Comparison of ENCODE assay signal across 8 cellular contexts in genomic region chr12:113591480-113591971, GRCh38.
A peak's percentile ranks its signal among the peaks of the same experiment; 100 is the strongest.
DNase-seq lines count a peak whose midpoint lies in the region; ATAC-seq and TF ChIP-seq lines count a peak whose summit lies in the region.

No MANE protein-coding gene starts in this region.

- H3K27ac Mint-ChIP-seq in Caco-2 (ENCODE audit: unreplicated experiment) = no peak overlapping the region
- no peak overlapping the region for H3K27ac Mint-ChIP-seq in activated CD4-positive, alpha-beta memory T cell treated with anti-CD3 and anti-CD28 coated beads for 36 hours

- peaks cover 14% of the 10 kb centered on the region for H3K27me3 Mint-ChIP-seq in Caco-2 (ENCODE audit: insufficient read depth, unreplicated experiment)
- H3K27me3 Mint-ChIP-seq in activated CD4-positive, alpha-beta memory T cell treated with anti-CD3 and anti-CD28 coated beads for 36 hours = peaks cover 39% of the 10 kb centered on the region

- H3K9me2 ChIP-seq in PC-3 (replicated peaks; ENCODE audit: low read length) (no peaks in the 10 kb centered on the region), GM23248 (ENCODE audit: insufficient read depth) (no peaks in the 10 kb centered on the region)

- H3K9me3 Mint-ChIP-seq in Caco-2 (ENCODE audit: unreplicated experiment) = peaks cover 12% of the 10 kb centered on the region
- peaks cover 8% of the 10 kb centered on the region for H3K9me3 Mint-ChIP-seq in activated CD4-positive, alpha-beta memory T cell treated with anti-CD3 and anti-CD28 coated beads for 36 hours

- H3K4me2 ChIP-seq in PC-3 (ENCODE audit: low read length) = peak overlapping the region; percentile 82
- H3K4me2 ChIP-seq in GM23248 (ENCODE audit: unreplicated experiment) = no peak overlapping the region

- H2AFZ ChIP-seq in PC-3 (ENCODE audit: low read length) (peak overlapping the region; percentile 78), GM23248 (no peak overlapping the region)

- H3K4me1 ChIP-seq in Caco-2 (no peaks in the 10 kb centered on the region; the same call in 1 of the 2 replicates), PC-3 (ENCODE audit: insufficient read depth, low read length) (peaks cover 7% of the 10 kb centered on the region; the same call in 1 of the 2 replicates), GM23248 (ENCODE audit: insufficient read depth) (no peaks in the 10 kb centered on the region)

- DNase-seq in Caco-2 (peak; percentile 64 to 71), HEK293T (ENCODE audit: extremely low spot score) (peak; percentile 48), PC-3 (peak; percentile 64), islet precursor cell (peak; percentile 86), putamen (ENCODE audit: low spot score) (no peak), GM23248 (no peak), AML-193 (lab: John Stamatoyannopoulos, UW) (no peak)
- no peak for DNase-seq in activated CD4-positive, alpha-beta memory T cell treated with anti-CD3 and anti-CD28 coated beads for 36 hours

- H3K27me3 ChIP-seq in Caco-2 (replicated peaks; ENCODE audit: control insufficient read depth, insufficient read depth, low read length) = no peaks in the 10 kb centered on the region; the same call in 1 of the 2 replicates
- peaks cover 17% of the 10 kb centered on the region for H3K27me3 ChIP-seq in PC-3 (ENCODE audit: low read length)
- peaks cover 6% of the 10 kb centered on the region for H3K27me3 ChIP-seq in GM23248 (replicated peaks; ENCODE audit: insufficient read depth)

- in situ Hi-C loops in GM23248 (cut with MboI) = no loop called here

- H3K79me2 ChIP-seq in PC-3 (ENCODE audit: low read length) = no peaks in the 10 kb centered on the region
- no peaks in the 10 kb centered on the region for H3K79me2 ChIP-seq in GM23248 (ENCODE audit: insufficient read depth)

- CTCF ChIA-PET in Caco-2 (lab: Charles Lee) = interaction anchor here (0.7 kb wide), 1 partner anchor 59 kb away, joined by 4 read pairs; no protein-coding TSS in a partner anchor
- CTCF ChIA-PET in HEK293T (lab: Yijun Ruan, JAX) = no interaction called here
- CTCF ChIA-PET in PC-3 (lab: Charles Lee) = no interaction called here
- CTCF ChIA-PET in activated CD4-positive, alpha-beta memory T cell treated with anti-CD3 and anti-CD28 coated beads for 36 hours (lab: Charles Lee) = no interaction called here

- peak; percentile 71; the same call in 1 of the 2 replicates for ATAC-seq in PC-3

- TF ChIP-seq CTCF in Caco-2 (IDR thresholded peaks at IDR 0.05; ENCODE audit: insufficient read depth in 1 of 2, low read depth in 1 of 2, low read length in 1 of 2, severe bottlenecking in 1 of 2, unreplicated experiment in 1 of 2) (no peak), PC-3 (conservative IDR thresholded peaks at IDR 0.05; ENCODE audit: low read depth, low read length) (no peak)

- H3F3A ChIP-seq in PC-3 (ENCODE audit: low read length, unreplicated experiment) (no peaks in the 10 kb centered on the region), GM23248 (ENCODE audit: insufficient read depth) (no peaks in the 10 kb centered on the region)

- POLR2A ChIA-PET in Caco-2 (lab: Charles Lee) (no interaction called here), HEK293T (lab: Yijun Ruan, JAX) (no interaction called here), PC-3 (lab: Charles Lee; ENCODE audit: unreplicated experiment) (no interaction called here)
- POLR2A ChIA-PET in activated CD4-positive, alpha-beta memory T cell treated with anti-CD3 and anti-CD28 coated beads for 36 hours (lab: Charles Lee) = no interaction called here

- intact Hi-C loops in Caco-2 (cut with micrococcal nuclease; ENCODE audit: unreplicated experiment) (loop anchor here (10.0 kb wide), 1 partner anchor 127 kb away; no protein-coding TSS in a partner anchor), PC-3 (cut with micrococcal nuclease) (no loop called here)
- intact Hi-C loops in activated CD4-positive, alpha-beta memory T cell treated with anti-CD3 and anti-CD28 coated beads for 36 hours (cut with micrococcal nuclease) = no loop called here

- H3K9me3 ChIP-seq in Caco-2 (no peaks in the 10 kb centered on the region), PC-3 (ENCODE audit: low read length) (no peaks in the 10 kb centered on the region), GM23248 (ENCODE audit: low read depth) (no peaks in the 10 kb centered on the region)

- H3K27ac ChIP-seq in PC-3 (ENCODE audit: low read length) (no peak overlapping the region), GM23248 (no peak overlapping the region)

- peak overlapping the region; percentile 84 for H3K4me3 Mint-ChIP-seq in Caco-2 (ENCODE audit: unreplicated experiment)
- H3K4me3 Mint-ChIP-seq in activated CD4-positive, alpha-beta memory T cell treated with anti-CD3 and anti-CD28 coated beads for 36 hours = no peak overlapping the region

- H3K36me3 Mint-ChIP-seq in Caco-2 (ENCODE audit: insufficient read depth, unreplicated experiment) = no peaks in the 10 kb centered on the region
- H3K36me3 Mint-ChIP-seq in activated CD4-positive, alpha-beta memory T cell treated with anti-CD3 and anti-CD28 coated beads for 36 hours = peaks cover 2% of the 10 kb centered on the region

- no peaks in the 10 kb centered on the region for H4K20me1 ChIP-seq in PC-3 (ENCODE audit: low read length)
- H4K20me1 ChIP-seq in GM23248 (ENCODE audit: insufficient read depth) = no peaks in the 10 kb centered on the region

- peak overlapping the region; percentile 41 for H3K4me3 ChIP-seq in Caco-2 (ENCODE audit: low read depth, low read length)
- peak overlapping the region; percentile 67 for H3K4me3 ChIP-seq in PC-3 (ENCODE audit: low read length)
- no peak overlapping the region for H3K4me3 ChIP-seq in GM23248

- H3K36me3 ChIP-seq in Caco-2 (ENCODE audit: control insufficient read depth, insufficient read depth, low read length) = no peaks in the 10 kb centered on the region
- H3K36me3 ChIP-seq in PC-3 (ENCODE audit: low read depth, low read length) = no peaks in the 10 kb centered on the region
- no peaks in the 10 kb centered on the region for H3K36me3 ChIP-seq in GM23248 (ENCODE audit: low read depth)

- WGBS in GM23248 (ENCODE audit: low coverage in 1 of 2, low lambda C conversion rate in 2 of 2, missing lambda C conversion rate in 2 of 2), 2 experiments = 4 to 5% methylated on average over 36 to 43 of the region's 46 CpGs

- no peaks in the 10 kb centered on the region for H3K4me1 Mint-ChIP-seq in Caco-2 (ENCODE audit: low read depth, unreplicated experiment)
- H3K4me1 Mint-ChIP-seq in activated CD4-positive, alpha-beta memory T cell treated with anti-CD3 and anti-CD28 coated beads for 36 hours (ENCODE audit: low read depth) = peaks cover 4% of the 10 kb centered on the region

- H3K9ac ChIP-seq in PC-3 (ENCODE audit: low read length) (no peak overlapping the region), GM23248 (no peak overlapping the region)

- BruUV-seq in Caco-2 (replicated peaks; lab: Mats Ljungman, UMichigan) (no TSS peak), PC-3 (replicated peaks; lab: Mats Ljungman, UMichigan) (no TSS peak)

TF ChIP-seq in HEK293T, 16 proteins besides CTCF, POLR2A, EP300 and RAD21:
- TF ChIP-seq NFRKB (IDR thresholded peaks at IDR 0.05) = no peak
- no peak for TF ChIP-seq TARDBP (IDR thresholded peaks at IDR 0.05)
- no peak for TF ChIP-seq LEF1 (IDR thresholded peaks at IDR 0.05; ENCODE audit: borderline replicate concordance)
- TF ChIP-seq ARNT (IDR thresholded peaks at IDR 0.05) = no peak
- no peak for TF ChIP-seq ELF4 (IDR thresholded peaks at IDR 0.05)
- TF ChIP-seq ZNF384 (IDR thresholded peaks at IDR 0.05) = no peak

Comparison
In these comparisons a context has a peak if more than half of its experiments do, and no peak if none do; other contexts are left out.
1. DNase-seq: peak in Caco-2 (2 of 2), HEK293T (single experiment), PC-3 (single experiment) and islet precursor cell (single experiment); none in activated CD4-positive, alpha-beta memory T cell treated with anti-CD3 and anti-CD28 coated beads for 36 hours (single experiment), putamen (single experiment), GM23248 (single experiment) and AML-193 (0 of 2).